In genomic region chr7:105439174-105439893, GRCh38 we compare ENCODE assay signal across 8 cellular contexts. TPM values are rescaled to one million over a fixed set of nuclear protein-coding genes. Genes with fewer than 3 reads are reported as not detected.
DNase-seq lines count a peak whose midpoint lies in the region; ATAC-seq, FAIRE-seq and TF ChIP-seq lines count a peak whose summit lies in the region.

No MANE protein-coding gene starts in this region.

- no peak overlapping the region for H3K4me2 ChIP-seq in H1 (ENCODE audit: insufficient read depth in 1 of 2, low read depth in 2 of 2, low read length in 2 of 2)

- H4K20me1 ChIP-seq in H1 (replicated peaks in 1 of 2; ENCODE audit: control insufficient read depth in 1 of 2, insufficient read depth in 2 of 2, low read length in 2 of 2), result no peaks in the 10 kb centered on the region

- H2AFZ ChIP-seq in H1 (ENCODE audit: low read length), result peak overlapping the region; percentile 55

- intact Hi-C loops in pancreas (cut with DNase I), result no loop called here
- intact Hi-C loops in uterus (cut with DNase I; ENCODE audit: low total_unique reads), result no loop called here

- FAIRE-seq in H1 (lab: Jason Lieb, UNC), result no peak
- no peak for FAIRE-seq in pancreas (lab: Jason Lieb, UNC)

- H3K27me3 ChIP-seq in H1 (replicated peaks in 1 of 4; ENCODE audit: control insufficient read depth in 3 of 4, extremely low read depth in 1 of 4, insufficient read depth in 3 of 4, low read length in 3 of 4) (no peaks in the 10 kb centered on the region), pancreas (no peaks in the 10 kb centered on the region), uterus (no peaks in the 10 kb centered on the region)

- POLR2A ChIA-PET in H1 (lab: Charles Lee; ENCODE audit: partially characterized antibody), result interaction anchor here (0.6 to 1.7 kb wide), 4 partner anchors 9 to 38 kb away, joined by 3 to 6 read pairs (median 4); no protein-coding TSS in a partner anchor

- H3K4ac ChIP-seq in H1 (replicated peaks; ENCODE audit: insufficient read length, low read depth, low read length), result no peak overlapping the region

- DNase-seq in GM03348 (ENCODE audit: low spot score), result peak; percentile 90
- DNase-seq in NCI-H2196 treated with DMSO at 0.1 percent for 48 hours (lab: John Stamatoyannopoulos, UW; ENCODE audit: unreplicated experiment), result peak; percentile 57
- no peak for DNase-seq in H1 (ENCODE audit: low read depth in 1 of 2, low spot score in 2 of 2)
- no peak for DNase-seq in pancreas
- DNase-seq in uterus, result no peak
- DNase-seq in activated CD8-positive, alpha-beta memory T cell treated with anti-CD3 and anti-CD28 coated beads, Interleukin-2, amount 50 U/mL, for 4 hours, result no peak
- DNase-seq in OCI-M2 (lab: John Stamatoyannopoulos, UW; ENCODE audit: unreplicated experiment), result no peak
- no peak for DNase-seq in NCI-H187 treated with DMSO at 0.1 percent for 48 hours (lab: John Stamatoyannopoulos, UW)

- H3K23ac ChIP-seq in H1 (ENCODE audit: insufficient read length), result no peak overlapping the region

- H3K36me3 ChIP-seq in H1 (ENCODE audit: control insufficient read depth in 2 of 4, insufficient read depth in 4 of 4, low read length in 3 of 4), result no peaks in the 10 kb centered on the region
- no peaks in the 10 kb centered on the region for H3K36me3 ChIP-seq in pancreas
- H3K36me3 ChIP-seq in uterus, result no peaks in the 10 kb centered on the region

- no peak overlapping the region for H4K91ac ChIP-seq in H1 (replicated peaks; ENCODE audit: insufficient read length, low read length)

- H3K9me3 ChIP-seq in H1 (ENCODE audit: insufficient read depth in 2 of 2, low read depth in 1 of 2, low read length in 1 of 2) (no peaks in the 10 kb centered on the region), pancreas (no peaks in the 10 kb centered on the region), uterus (no peaks in the 10 kb centered on the region)

- no peaks in the 10 kb centered on the region for H3K79me2 ChIP-seq in H1 (ENCODE audit: control insufficient read depth in 1 of 2, insufficient read depth in 2 of 2, low read length in 2 of 2)

- H3K14ac ChIP-seq in H1 (ENCODE audit: insufficient read length), result no peak overlapping the region

- no peaks in the 10 kb centered on the region for H3K4me1 ChIP-seq in H1 (replicated peaks in 1 of 4; ENCODE audit: control insufficient read depth in 3 of 4, insufficient read depth in 4 of 4, low read length in 3 of 4)
- no peaks in the 10 kb centered on the region for H3K4me1 ChIP-seq in pancreas
- no peaks in the 10 kb centered on the region for H3K4me1 ChIP-seq in uterus

- H3K27ac ChIP-seq in H1 (ENCODE audit: low read depth, low read length), result no peak overlapping the region
- peak overlapping the region in 2 of 4 donors; percentile 38 to 55 for H3K27ac ChIP-seq in pancreas
- no peak overlapping the region for H3K27ac ChIP-seq in uterus

- H2BK20ac ChIP-seq in H1 (ENCODE audit: low read length), result 0 out of 2 replicates have a peak overlapping the region, but pooled peaks have one; percentile 66

- no peak overlapping the region for H2BK5ac ChIP-seq in H1 (ENCODE audit: low read depth, low read length)

- CTCF ChIA-PET in H1 (lab: Charles Lee; ENCODE audit: partially characterized antibody), result interaction anchor here (0.6 to 1.0 kb wide), 7 partner anchors 11 to 556 kb away, joined by 3 to 5 read pairs (median 3); no protein-coding TSS in a partner anchor

- no peak overlapping the region for H4K5ac ChIP-seq in H1 (ENCODE audit: insufficient read length, low read depth, low read length)

- 89% methylated on average over 9 of the region's 9 CpGs; no CpG with 5 or more reads in 1 of the 2 experiments for WGBS in H1 (ENCODE audit: extremely low coverage in 1 of 2, insufficient coverage in 1 of 2, insufficient read length in 1 of 2, insufficient replicate concordance in 2 of 2, low coverage in 1 of 2, low lambda C conversion rate in 2 of 2, missing lambda C conversion rate in 1 of 2), 2 experiments
- 76 to 79% methylated on average over 9 of the region's 9 CpGs for WGBS in pancreas, 2 donors

- TF ChIP-seq RAD21 in H1 (IDR thresholded peaks at IDR 0.05 in 1 of 2, conservative IDR thresholded peaks at IDR 0.05 in 1 of 2; ENCODE audit: low read depth in 2 of 2, low read length in 2 of 2), result 0 out of 4 replicates have a peak, but pooled peaks of 1 of the 2 experiments have one; percentile 6

- H2AK5ac ChIP-seq in H1 (ENCODE audit: low read depth, low read length), result no peak overlapping the region

- no peaks in the 10 kb centered on the region for H3K23me2 ChIP-seq in H1 (ENCODE audit: low read depth, low read length)

- no peak overlapping the region for H2BK12ac ChIP-seq in H1 (ENCODE audit: low read depth, low read length)

- ATAC-seq in pancreas, result peak; percentile 66 to 88 (median 86)

- H4K8ac ChIP-seq in H1 (ENCODE audit: extremely low read depth, insufficient read depth, low read length), result no peak overlapping the region

- H3K79me1 ChIP-seq in H1 (ENCODE audit: low read depth, low read length), result no peaks in the 10 kb centered on the region

- no peak overlapping the region for H3K18ac ChIP-seq in H1 (ENCODE audit: extremely low read depth, low read length)

- no peak overlapping the region for H2BK15ac ChIP-seq in H1 (ENCODE audit: low read length)

- no peak for TF ChIP-seq EP300 in H1 (IDR thresholded peaks at IDR 0.05; ENCODE audit: borderline replicate concordance in 1 of 2, low read depth in 2 of 2, low read length in 2 of 2)

- no peak overlapping the region for H3K9ac ChIP-seq in H1 (replicated peaks in 1 of 4; ENCODE audit: extremely low read depth in 1 of 4, low read depth in 3 of 4, low read length in 3 of 4)

- no peak for TF ChIP-seq CTCF in H1 (IDR thresholded peaks at IDR 0.05; ENCODE audit: control extremely low read depth in 1 of 3, insufficient read depth in 1 of 3, low read depth in 1 of 3, low read length in 3 of 3)
- TF ChIP-seq CTCF in pancreas (IDR thresholded peaks at IDR 0.05), result no peak
- peak in 1 of 4 experiments; percentile 9 for TF ChIP-seq CTCF in uterus (IDR thresholded peaks at IDR 0.05)

- TF ChIP-seq POLR2A in H1 (IDR thresholded peaks at IDR 0.05; ENCODE audit: control extremely low read depth in 1 of 2, low read depth in 2 of 2, low read length in 2 of 2), result no peak
- TF ChIP-seq POLR2A in uterus (IDR thresholded peaks at IDR 0.05), result no peak

- H3K4me3 ChIP-seq in H1 (ENCODE audit: extremely low read depth in 1 of 4, insufficient read depth in 2 of 4, low read depth in 3 of 4, low read length in 4 of 4), result no peak overlapping the region
- H3K4me3 ChIP-seq in pancreas, result no peak overlapping the region
- H3K4me3 ChIP-seq in uterus, result no peak overlapping the region

- no peak overlapping the region for H2BK120ac ChIP-seq in H1 (replicated peaks; ENCODE audit: low read depth, low read length)

- no peak overlapping the region for H3K56ac ChIP-seq in H1 (replicated peaks; ENCODE audit: insufficient read length, low read depth, low read length)

TF ChIP-seq in H1, 55 proteins besides CTCF, POLR2A, EP300 and RAD21:
- no peak for TF ChIP-seq KDM1A (IDR thresholded peaks at IDR 0.05; ENCODE audit: borderline replicate concordance, low read length)
- no peak for TF ChIP-seq HDAC2 (IDR thresholded peaks at IDR 0.05; ENCODE audit: borderline replicate concordance in 1 of 2, low read depth in 2 of 2, low read length in 2 of 2)
- TF ChIP-seq SAP30 (IDR thresholded peaks at IDR 0.05; ENCODE audit: insufficient read depth, insufficient replicate concordance, low read length), result no peak
- TF ChIP-seq SIN3A (conservative IDR thresholded peaks at IDR 0.05 in 1 of 2, IDR thresholded peaks at IDR 0.05 in 1 of 2; ENCODE audit: low read depth in 1 of 2, low read length in 2 of 2), result no peak
- TF ChIP-seq CTBP2 (IDR thresholded peaks at IDR 0.05; ENCODE audit: borderline replicate concordance, insufficient read depth, insufficient read length, low read length), result no peak
- TF ChIP-seq JUN (IDR thresholded peaks at IDR 0.05; ENCODE audit: low read depth, low read length), result no peak
- TF ChIP-seq POU5F1 (IDR thresholded peaks at IDR 0.05; ENCODE audit: low read depth, low read length), result no peak
- no peak for TF ChIP-seq E2F6 (IDR thresholded peaks at IDR 0.05)
- no peak for TF ChIP-seq EZH2 (IDR thresholded peaks at IDR 0.05; ENCODE audit: low read depth, low read length, severe bottlenecking)
- TF ChIP-seq CHD2 (IDR thresholded peaks at IDR 0.05; ENCODE audit: low read length), result no peak
- TF ChIP-seq CBX5 (IDR thresholded peaks at IDR 0.05; ENCODE audit: low read depth, low read length), result no peak
- no peak for TF ChIP-seq ZNF274 (IDR thresholded peaks at IDR 0.05; ENCODE audit: borderline replicate concordance, extremely low read depth, low read length)
- TF ChIP-seq TEAD4 (IDR thresholded peaks at IDR 0.05; ENCODE audit: low read depth, low read length), result no peak
- TF ChIP-seq SP1 (IDR thresholded peaks at IDR 0.05; ENCODE audit: low read depth, low read length), result no peak
- no peak for TF ChIP-seq SP4 (IDR thresholded peaks at IDR 0.05; ENCODE audit: low read length)

RNA-seq across cellular contexts. Expression of gene SRPK2, which starts 50.6 kb away (rescaled TPM):
- total RNA-seq in H1 (2021; fragmentation: NEBNext Ultra II Directional; extraction: Animal tissue kit (Norgen Biotek cat#: 25700)), result 47.1 and 51.2 TPM in 2 replicates
- polyA plus RNA-seq in H1 (2011; rRNA removed) (8.0 and 10.0 TPM in 2 replicates), pancreas (10 to 100 TPM in 1 of 2 donors, 1 to 10 TPM in 1; 6.5 to 12.2 TPM)
- 12.8 TPM for polyA plus RNA-seq in H1 (2011; cell fraction: cytosol; rRNA removed)
- polyA plus RNA-seq in H1 (2011; cell fraction: nucleus; rRNA removed), result 10.2 TPM
- polyA plus RNA-seq in H1 (2012, experiment 1 of 2), result 24.5 to 36.3 TPM (median 26.9 TPM) in 4 replicates
- 2.5 TPM for polyA plus RNA-seq in H1 (2012, experiment 2 of 2)
- 33.6 TPM for polyA plus RNA-seq in H1 (2013, experiment 1 of 2)
- polyA plus RNA-seq in H1 (2013, experiment 2 of 2), result 32.5 TPM
- 26.2 and 29.4 TPM in 2 replicates for polyA minus RNA-seq in H1 (2011; rRNA and poly(A)+ RNA removed)
- polyA minus RNA-seq in H1 (2011; cell fraction: cytosol; rRNA and poly(A)+ RNA removed), result 22.1 TPM
- polyA minus RNA-seq in H1 (2011; cell fraction: nucleus; rRNA and poly(A)+ RNA removed), result 40.2 TPM
- total RNA-seq in pancreas (10 to 100 TPM; 14.7 to 27.4 (median 17.2) TPM), uterus (100 to 1,000 TPM in 1 of 4 donors, 10 to 100 TPM in 3; 40.0 to 129 (median 76.6) TPM)

Comparison
In these comparisons a context has a peak if more than half of its experiments do, and no peak if none do; other contexts are left out.
1. DNase-seq: peak in GM03348 (single experiment) and NCI-H2196 treated with DMSO at 0.1 percent for 48 hours (single experiment); none in H1 (0 of 2), pancreas (0 of 6), uterus (0 of 2), activated CD8-positive, alpha-beta memory T cell treated with anti-CD3 and anti-CD28 coated beads, Interleukin-2, amount 50 U/mL, for 4 hours (single experiment), OCI-M2 (single experiment) and NCI-H187 treated with DMSO at 0.1 percent for 48 hours (single experiment).